2 cellular contexts compared by ENCODE assay signal in the genomic region with DNA sequence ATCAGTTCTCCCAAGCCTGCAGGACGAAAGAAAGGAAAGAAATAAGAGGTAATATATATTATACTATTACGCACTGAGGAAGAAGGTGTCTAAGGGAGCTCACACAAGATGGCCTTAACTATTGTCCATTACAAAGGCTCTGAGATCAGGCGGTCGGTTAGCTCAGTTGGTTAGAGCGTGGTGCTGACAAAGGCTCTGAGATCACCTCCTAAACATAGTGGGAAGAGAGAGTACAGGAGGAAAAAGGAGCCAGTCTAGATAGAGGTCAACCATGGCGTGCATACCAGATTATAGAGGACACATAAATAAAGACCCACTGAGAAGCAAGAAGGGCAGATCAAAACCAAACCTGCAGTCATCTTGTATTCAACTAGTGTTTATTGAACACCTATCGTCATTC. TPM values are rescaled to one million over a fixed set of nuclear protein-coding genes. Genes with fewer than 3 reads are reported as not detected.
"Had no signal": no experiment of that assay in that cellular context is flagged by ENCODE, and none has a peak within 500 bp of the region (broad histone marks: within the 10 kb centered on the region; RNA-seq: fewer than 3 reads in every experiment).

No MANE protein-coding gene starts in this region.

RNA-seq across cellular contexts. Expression of a gene that starts 53.4 kb away (rescaled TPM):
- total RNA-seq: epithelial cell of proximal tubule had no signal
- polyA plus RNA-seq: immature natural killer cell had no signal
